ENCODE assay signal across 1 cellular context in genomic region chr1:7679873-7680790, GRCh38.
TF ChIP-seq lines count a peak whose summit lies in the region.

No MANE protein-coding gene starts in this region.

TF ChIP-seq in HepG2, 621 proteins besides CTCF, POLR2A, EP300 and RAD21 (continued from another document and continues in another):
- peak; percentile 90 for TF ChIP-seq ZNF687 (CRISPR knock-in tag; IDR thresholded peaks at IDR 0.05)
- no peak for TF ChIP-seq TCF7 (IDR thresholded peaks at IDR 0.05; ENCODE audit: low read depth)
- 0 out of 2 replicates have a peak, but pooled peaks have one; percentile 39 for TF ChIP-seq ZMYM4 (CRISPR knock-in tag; IDR thresholded peaks at IDR 0.05)
- TF ChIP-seq ZNF790 (CRISPR knock-in tag; IDR thresholded peaks at IDR 0.05; ENCODE audit: borderline replicate concordance), result peak; percentile 97
- TF ChIP-seq MED13 (CRISPR knock-in tag; IDR thresholded peaks at IDR 0.05), result no peak
- TF ChIP-seq RBFOX2 (IDR thresholded peaks at IDR 0.05; ENCODE audit: low read depth, low read length), result peak; percentile 87
- TF ChIP-seq ZNF576 (CRISPR knock-in tag; IDR thresholded peaks at IDR 0.05), result no peak
- TF ChIP-seq ZNF713 (CRISPR knock-in tag; IDR thresholded peaks at IDR 0.05), result 0 out of 2 replicates have a peak, but pooled peaks have one; percentile 49
- TF ChIP-seq ZNF557 (CRISPR knock-in tag; IDR thresholded peaks at IDR 0.05), result peak; percentile 41; the same call in 1 of the 2 replicates
- TF ChIP-seq USF2 (IDR thresholded peaks at IDR 0.05; ENCODE audit: low read depth, low read length), result no peak
- no peak for TF ChIP-seq USF2 (CRISPR knock-in tag; IDR thresholded peaks at IDR 0.05; ENCODE audit: borderline replicate concordance)
- peak; percentile 64; the same call in 1 of the 2 replicates for TF ChIP-seq GABPB1 (CRISPR knock-in tag; IDR thresholded peaks at IDR 0.05)
- TF ChIP-seq ZNF747 (CRISPR knock-in tag; IDR thresholded peaks at IDR 0.05; ENCODE audit: borderline replicate concordance), result 0 out of 2 replicates have a peak, but pooled peaks have one; percentile 58
- no peak for TF ChIP-seq EHMT2 (IDR thresholded peaks at IDR 0.05; ENCODE audit: borderline replicate concordance, low read depth, low read length)
- no peak for TF ChIP-seq ZBTB49 (CRISPR knock-in tag; IDR thresholded peaks at IDR 0.05; ENCODE audit: borderline replicate concordance)
- peak; percentile 70; the same call in 1 of the 2 replicates for TF ChIP-seq ZNF709 (CRISPR knock-in tag; IDR thresholded peaks at IDR 0.05)
- no peak for TF ChIP-seq FOXP1 (IDR thresholded peaks at IDR 0.05)
- no peak for TF ChIP-seq FOXP1 (CRISPR knock-in tag; IDR thresholded peaks at IDR 0.05)
- TF ChIP-seq CSRNP1 (CRISPR knock-in tag; IDR thresholded peaks at IDR 0.05), result 0 out of 2 replicates have a peak, but pooled peaks have one; percentile 56
- no peak for TF ChIP-seq KAT8 (CRISPR knock-in tag; IDR thresholded peaks at IDR 0.05)
- 0 out of 2 replicates have a peak, but pooled peaks have one; percentile 32 for TF ChIP-seq ZNF138 (CRISPR knock-in tag; IDR thresholded peaks at IDR 0.05; ENCODE audit: low read depth)
- TF ChIP-seq KDM5B (CRISPR knock-in tag; IDR thresholded peaks at IDR 0.05; ENCODE audit: borderline replicate concordance), result peak; percentile 7; the same call in 1 of the 2 replicates
- no peak for TF ChIP-seq ZNF207 (IDR thresholded peaks at IDR 0.05; ENCODE audit: borderline replicate concordance)
- TF ChIP-seq RARA (CRISPR knock-in tag; IDR thresholded peaks at IDR 0.05), result peak; percentile 75
- TF ChIP-seq POLR2G (IDR thresholded peaks at IDR 0.05; ENCODE audit: low read depth, low read length), result peak; percentile 35; the same call in 1 of the 2 replicates
- peak; percentile 4 for TF ChIP-seq HNRNPLL (IDR thresholded peaks at IDR 0.05; ENCODE audit: low read depth, low read length, poor library complexity, severe bottlenecking)
- TF ChIP-seq PITX1 (CRISPR knock-in tag; IDR thresholded peaks at IDR 0.05), result peak; percentile 24; the same call in 1 of the 2 replicates
- TF ChIP-seq GZF1 (CRISPR knock-in tag; IDR thresholded peaks at IDR 0.05), result 0 out of 2 replicates have a peak, but pooled peaks have one; percentile 27
- TF ChIP-seq SALL2 (CRISPR knock-in tag; IDR thresholded peaks at IDR 0.05), result no peak; the same call in 1 of the 2 replicates
- peak; percentile 42 for TF ChIP-seq HDAC2 (CRISPR knock-in tag; IDR thresholded peaks at IDR 0.05)
- TF ChIP-seq ZNF75D (CRISPR knock-in tag; IDR thresholded peaks at IDR 0.05; ENCODE audit: borderline replicate concordance), result no peak
- no peak for TF ChIP-seq MTA3 (CRISPR knock-in tag; IDR thresholded peaks at IDR 0.05)
- TF ChIP-seq THRA (CRISPR knock-in tag; IDR thresholded peaks at IDR 0.05; ENCODE audit: borderline replicate concordance), result peak; percentile 79
- no peak for TF ChIP-seq ZHX2 (IDR thresholded peaks at IDR 0.05; ENCODE audit: low read depth)
- TF ChIP-seq ZHX2 (CRISPR knock-in tag; IDR thresholded peaks at IDR 0.05; ENCODE audit: borderline replicate concordance), result no peak
- TF ChIP-seq ELF4 (CRISPR knock-in tag; IDR thresholded peaks at IDR 0.05; ENCODE audit: borderline replicate concordance), result no peak
- TF ChIP-seq ZBTB38 (CRISPR knock-in tag; IDR thresholded peaks at IDR 0.05), result 0 out of 2 replicates have a peak, but pooled peaks have one; percentile 8
- no peak for TF ChIP-seq ZBTB33 (CRISPR knock-in tag; IDR thresholded peaks at IDR 0.05)
